8 cellular contexts compared by ENCODE assay signal in genomic region chr2:109382946-109383345, GRCh38.
DNase-seq lines count a peak whose midpoint lies in the region; ATAC-seq and TF ChIP-seq lines count a peak whose summit lies in the region.

No MANE protein-coding gene starts in this region.

- no peak overlapping the region for H2AFZ ChIP-seq in Karpas-422 (ENCODE audit: low read length)

- H3K4me3 ChIP-seq in Karpas-422 (ENCODE audit: low read length), result no peak overlapping the region

- H3K9me3 ChIP-seq in Karpas-422 (ENCODE audit: low read length), result no peaks in the 10 kb centered on the region

- H3K27me3 ChIP-seq in Karpas-422 (ENCODE audit: low read length), result no peaks in the 10 kb centered on the region

- no peaks in the 10 kb centered on the region for H4K20me1 ChIP-seq in Karpas-422 (ENCODE audit: insufficient read depth, low read depth, low read length)

- no peaks in the 10 kb centered on the region for H3K36me3 ChIP-seq in Karpas-422 (ENCODE audit: insufficient read depth, low read length)

- H3K9me3 Mint-ChIP-seq in nephron progenitor cell, result no peaks in the 10 kb centered on the region

- no peaks in the 10 kb centered on the region for H3K36me3 Mint-ChIP-seq in nephron progenitor cell (ENCODE audit: low read depth)

- DNase-seq in Caki2 (ENCODE audit: low read depth), result peak; percentile 6
- peak; percentile 90 for DNase-seq in NCI-H2029 treated with DMSO at 0.1 percent for 48 hours (lab: John Stamatoyannopoulos, UW)
- DNase-seq in epidermal melanocyte (ENCODE audit: insufficient read length, low spot score), result peak; percentile 75
- DNase-seq in nephron progenitor cell, result no peak
- no peak for DNase-seq in Karpas-422
- no peak for DNase-seq in stimulated activated naive CD4-positive, alpha-beta T cell treated with Interleukin-2 at 50 U/mL for 16 hours (lab: John Stamatoyannopoulos, UW)

- peaks cover 2% of the 10 kb centered on the region for H3K27me3 Mint-ChIP-seq in nephron progenitor cell (ENCODE audit: low read depth, poor library complexity)

- H3K9me2 ChIP-seq in Karpas-422 (replicated peaks; ENCODE audit: insufficient read depth, low read length), result no peaks in the 10 kb centered on the region

- H3K9ac ChIP-seq in Karpas-422 (ENCODE audit: low read length), result no peak overlapping the region

- H3K4me3 Mint-ChIP-seq in nephron progenitor cell, result peak overlapping the region; percentile 33

- H3K4me1 Mint-ChIP-seq in nephron progenitor cell, result peaks cover 70% of the 10 kb centered on the region

- no peaks in the 10 kb centered on the region for H3K4me1 ChIP-seq in Karpas-422 (ENCODE audit: low read length)

- no peak overlapping the region for H3K27ac ChIP-seq in Karpas-422 (ENCODE audit: low read length)

- H3K79me2 ChIP-seq in Karpas-422 (ENCODE audit: low read length), result no peaks in the 10 kb centered on the region

- H3K27ac Mint-ChIP-seq in nephron progenitor cell, result peak overlapping the region; percentile 70

- in situ Hi-C loops in Caki2 (cut with HindIII; ENCODE audit: low pct_unique_long_range_greater_than_20kb, low sequenced_read_pairs), result no loop called here

- no peak for TF ChIP-seq CTCF in nephron progenitor cell (IDR thresholded peaks at IDR 0.05)

- ATAC-seq in GM18907 (IDR thresholded peaks at IDR 0.05; ENCODE audit: unreplicated experiment) (no peak), GM19035 (IDR thresholded peaks at IDR 0.05; ENCODE audit: unreplicated experiment) (no peak)

- H3K4me2 ChIP-seq in Karpas-422 (ENCODE audit: low read depth, low read length, poor library complexity, severe bottlenecking), result no peak overlapping the region

Comparison
In these comparisons a context has a peak if more than half of its experiments do, and no peak if none do; other contexts are left out.
1. DNase-seq: peak in Caki2 (single experiment), NCI-H2029 treated with DMSO at 0.1 percent for 48 hours (single experiment) and epidermal melanocyte (single experiment); none in nephron progenitor cell (single experiment), Karpas-422 (single experiment) and stimulated activated naive CD4-positive, alpha-beta T cell treated with Interleukin-2 at 50 U/mL for 16 hours (single experiment).